ENCODE assay signal across 8 cellular contexts in the genomic region with DNA sequence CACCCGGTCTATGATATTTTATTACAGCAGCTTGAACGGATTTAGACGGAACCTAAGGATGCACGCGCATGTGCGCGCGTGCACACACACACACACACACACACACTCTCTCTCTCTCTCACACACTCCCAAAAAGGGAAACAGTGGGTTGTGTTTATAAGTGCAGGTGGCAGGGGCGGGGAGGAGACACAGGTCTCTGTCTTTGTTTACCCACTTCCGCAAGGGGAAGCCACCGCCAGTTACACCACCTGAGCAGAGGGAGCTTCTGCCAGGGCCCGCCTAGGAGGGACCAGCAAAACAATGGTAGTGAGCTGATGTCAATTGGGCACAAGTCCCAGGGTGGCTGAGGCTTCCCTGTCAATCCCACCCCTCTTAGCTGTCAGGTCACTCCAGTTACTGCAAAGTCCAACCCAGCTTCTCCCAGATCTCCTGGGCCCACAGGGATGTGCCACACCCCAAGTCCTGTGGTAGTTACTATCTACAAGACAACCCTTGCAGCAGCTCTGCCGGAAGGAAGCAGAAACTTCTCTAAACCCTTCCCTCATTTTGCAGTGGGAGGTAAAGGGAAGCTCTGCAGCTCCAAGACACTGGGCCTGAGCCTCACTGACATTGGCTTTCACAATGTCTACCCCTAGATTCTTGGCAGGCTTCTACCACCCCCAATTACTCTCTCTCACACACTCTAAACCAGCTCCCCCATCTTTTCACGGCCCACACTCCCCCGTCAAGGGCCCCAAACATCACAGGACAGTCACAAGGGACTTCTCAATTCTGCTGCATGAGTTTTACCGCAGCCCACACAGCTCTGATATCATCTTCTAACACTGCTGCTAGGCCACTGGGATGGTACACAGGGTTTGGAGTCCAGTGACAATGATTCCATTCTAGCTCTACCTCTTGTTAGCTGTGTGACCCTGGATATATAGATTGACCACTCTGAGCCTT. TPM values are rescaled to one million over a fixed set of nuclear protein-coding genes. Genes with fewer than 3 reads are reported as not detected.
DNase-seq lines count a peak whose midpoint lies in the region; ATAC-seq, FAIRE-seq and TF ChIP-seq lines count a peak whose summit lies in the region.

No MANE protein-coding gene starts in this region.

- H3K27me3 ChIP-seq in MM.1S (replicated peaks; ENCODE audit: insufficient read depth, low read length): no peaks in the 10 kb centered on the region

- H3K27me3 Mint-ChIP-seq in activated CD4-positive, alpha-beta T cell treated with anti-CD3 and anti-CD28 coated beads, Interleukin-2, amount 10 ng/mL, durations not matched to agents 7 days and 5 days: no peaks in the 10 kb centered on the region

- H3K9ac ChIP-seq in MM.1S (ENCODE audit: low read length): peak overlapping the region; percentile 64

- peaks cover 74% of the 10 kb centered on the region for H3K4me1 Mint-ChIP-seq in activated CD4-positive, alpha-beta T cell treated with anti-CD3 and anti-CD28 coated beads, Interleukin-2, amount 10 ng/mL, durations not matched to agents 7 days and 5 days

- H3K9me3 Mint-ChIP-seq in activated CD4-positive, alpha-beta T cell treated with anti-CD3 and anti-CD28 coated beads, Interleukin-2, amount 10 ng/mL, durations not matched to agents 7 days and 5 days: peaks cover 7% of the 10 kb centered on the region

- H3K27ac ChIP-seq in MM.1S (ENCODE audit: low read length): peak overlapping the region; percentile 91

- H3K4me3 Mint-ChIP-seq in activated CD4-positive, alpha-beta T cell treated with anti-CD3 and anti-CD28 coated beads, Interleukin-2, amount 10 ng/mL, durations not matched to agents 7 days and 5 days: peak overlapping the region; percentile 63

- CTCF ChIA-PET in activated CD4-positive, alpha-beta T cell treated with anti-CD3 and anti-CD28 coated beads, Interleukin-2, amount 10 ng/mL, durations not matched to agents 7 days and 5 days (lab: Charles Lee): interaction anchor here (0.7 to 2.4 kb wide), 8 partner anchors 9 to 59 kb away, joined by 3 to 12 read pairs (median 4); no protein-coding TSS in a partner anchor

- peak; percentile 92 for FAIRE-seq in GM12891 (lab: Jason Lieb, UNC)

- peaks cover 42% of the 10 kb centered on the region for H3F3A ChIP-seq in MM.1S (ENCODE audit: insufficient read depth, low read length)

- H3K36me3 ChIP-seq in MM.1S (replicated peaks; ENCODE audit: insufficient read depth, low read length): no peaks in the 10 kb centered on the region

- H2AFZ ChIP-seq in MM.1S (ENCODE audit: low read length): no peak overlapping the region

- H3K9me2 ChIP-seq in MM.1S (replicated peaks; ENCODE audit: insufficient read depth, low read length): no peaks in the 10 kb centered on the region

- peak overlapping the region; percentile 44 for H3K4me3 ChIP-seq in MM.1S (ENCODE audit: low read length)

- H3K79me2 ChIP-seq in MM.1S (ENCODE audit: low read length): peaks cover 96% of the 10 kb centered on the region

- no peak for TF ChIP-seq CTCF in MM.1S (IDR thresholded peaks at IDR 0.05; ENCODE audit: low read length)

- H3K27ac Mint-ChIP-seq in activated CD4-positive, alpha-beta T cell treated with anti-CD3 and anti-CD28 coated beads, Interleukin-2, amount 10 ng/mL, durations not matched to agents 7 days and 5 days: peak overlapping the region; percentile 91

- DNase-seq in GM12891 (ENCODE audit: insufficient read length, low spot score) (peak; percentile 53), MM.1S (peak; percentile 91), Right ventricle myocardium inferior (ENCODE audit: missing footprints) (peak; percentile 82), GM03348 (ENCODE audit: low spot score) (no peak), cerebellum (ENCODE audit: low spot score) (no peak)
- peak; percentile 93 for DNase-seq in activated CD4-positive, alpha-beta T cell treated with anti-CD3 and anti-CD28 coated beads, Interleukin-2, amount 10 ng/mL, durations not matched to agents 7 days and 5 days
- peak; percentile 47 for DNase-seq in stimulated activated CD4-positive, alpha-beta T cell treated with anti-CD3 and anti-CD28 coated beads, Interleukin-4, amount 100 ng/mL, for 1 hour

- ATAC-seq in GM21723 (IDR thresholded peaks at IDR 0.05; ENCODE audit: unreplicated experiment): peak; percentile 87
- ATAC-seq in Right ventricle myocardium inferior: no peak

- POLR2A ChIA-PET in activated CD4-positive, alpha-beta T cell treated with anti-CD3 and anti-CD28 coated beads, Interleukin-2, amount 10 ng/mL, durations not matched to agents 7 days and 5 days (lab: Charles Lee): interaction anchor here (0.6 to 1.4 kb wide), 2 partner anchors 16 to 20 kb away, joined by 3 to 6 read pairs; no protein-coding TSS in a partner anchor

- H3K4me2 ChIP-seq in MM.1S (ENCODE audit: low read depth, low read length): peak overlapping the region; percentile 79

- H3K4me1 ChIP-seq in MM.1S (ENCODE audit: low read length): peaks cover 57% of the 10 kb centered on the region

- TF ChIP-seq POLR2A in GM12891 (IDR thresholded peaks at IDR 0.05; ENCODE audit: low read depth, low read length): no peak

- intact Hi-C loops in Right ventricle myocardium inferior (cut with DNase I): no loop called here

- H3K9me3 ChIP-seq in MM.1S (replicated peaks; ENCODE audit: insufficient read depth, low read length): no peaks in the 10 kb centered on the region

- 0 out of 2 replicates have a peak, but pooled peaks cover 7% of the 10 kb centered on the region for H4K20me1 ChIP-seq in MM.1S (ENCODE audit: insufficient read depth, low read length)

- peaks cover 25% of the 10 kb centered on the region for H3K36me3 Mint-ChIP-seq in activated CD4-positive, alpha-beta T cell treated with anti-CD3 and anti-CD28 coated beads, Interleukin-2, amount 10 ng/mL, durations not matched to agents 7 days and 5 days (ENCODE audit: low read depth)

TF ChIP-seq in GM12891, 5 proteins besides CTCF, POLR2A, EP300 and RAD21:
- peak; percentile 50 for TF ChIP-seq SPI1 (IDR thresholded peaks at IDR 0.05; ENCODE audit: low read depth, low read length)
- peak; percentile 44 for TF ChIP-seq POU2F2 (IDR thresholded peaks at IDR 0.05; ENCODE audit: low read depth, low read length)
- TF ChIP-seq PAX5 (IDR thresholded peaks at IDR 0.05; ENCODE audit: insufficient read depth, low read length, severe bottlenecking): no peak
- TF ChIP-seq TAF1 (IDR thresholded peaks at IDR 0.05; ENCODE audit: low read depth, low read length): no peak
- TF ChIP-seq POLR2AphosphoS5 (IDR thresholded peaks at IDR 0.05; ENCODE audit: low read depth, low read length): no peak

RNA-seq across cellular contexts. Expression of gene ANXA11, which starts 17.6 kb away (rescaled TPM):
- polyA plus RNA-seq in GM12891 (2012; ENCODE audit: low read depth, missing spikeins): 183 TPM
- total RNA-seq in activated CD4-positive, alpha-beta T cell treated with anti-CD3 and anti-CD28 coated beads, Interleukin-2, amount 10 ng/mL, durations not matched to agents 7 days and 5 days: 100 to 1,000 TPM; 280 to 326 TPM
- total RNA-seq in Right ventricle myocardium inferior (420 TPM), cerebellum (5.4 TPM)

RNA-seq across cellular contexts. Expression of gene PLAC9, which starts 55.2 kb away (rescaled TPM):
- polyA plus RNA-seq in GM12891 (2012; ENCODE audit: low read depth, missing spikeins): not detected
- not detected for total RNA-seq in activated CD4-positive, alpha-beta T cell treated with anti-CD3 and anti-CD28 coated beads, Interleukin-2, amount 10 ng/mL, durations not matched to agents 7 days and 5 days
- total RNA-seq in Right ventricle myocardium inferior (45.2 TPM), cerebellum (6.3 TPM)

Comparison
In these comparisons a context has a peak if more than half of its experiments do, and no peak if none do; other contexts are left out.
1. DNase-seq: peak in GM12891 (single experiment), MM.1S (single experiment), activated CD4-positive, alpha-beta T cell treated with anti-CD3 and anti-CD28 coated beads, Interleukin-2, amount 10 ng/mL, durations not matched to agents 7 days and 5 days (single experiment), Right ventricle myocardium inferior (single experiment) and stimulated activated CD4-positive, alpha-beta T cell treated with anti-CD3 and anti-CD28 coated beads, Interleukin-4, amount 100 ng/mL, for 1 hour (single experiment); none in GM03348 (single experiment) and cerebellum (single experiment).
2. RNA of gene ANXA11, which starts 17.6 kb away (total RNA-seq): 420 TPM in Right ventricle myocardium inferior (single experiment) and 280 to 326 TPM in activated CD4-positive, alpha-beta T cell treated with anti-CD3 and anti-CD28 coated beads, Interleukin-2, amount 10 ng/mL, durations not matched to agents 7 days and 5 days; 5.4 TPM in cerebellum (single experiment); every median in the first group is over 10 times any median in the second.